In the genomic region with DNA sequence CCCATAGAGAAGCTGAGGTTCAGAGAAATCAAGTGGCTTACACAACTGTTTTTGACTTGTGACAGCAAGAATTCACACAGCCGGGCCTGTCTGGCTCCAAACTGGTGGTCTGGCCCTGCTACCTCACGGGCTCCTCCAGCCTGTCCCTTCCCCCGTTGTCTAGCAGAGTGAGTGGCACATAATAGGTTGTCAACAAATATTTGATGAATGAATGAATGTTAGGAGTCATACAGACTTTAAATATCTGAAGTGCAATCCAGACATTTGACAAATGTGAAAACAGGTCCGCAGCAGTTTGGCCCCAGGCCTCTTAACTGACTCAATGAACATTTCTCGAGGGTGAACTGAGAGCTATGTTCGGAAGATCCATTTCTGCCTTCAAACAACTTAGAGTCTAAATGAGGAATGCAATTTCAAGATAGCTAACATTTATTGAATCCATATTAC, we compare ENCODE assay signal across 8 cellular contexts. TPM values are rescaled to one million over a fixed set of nuclear protein-coding genes. Genes with fewer than 3 reads are reported as not detected.
A peak's percentile ranks its signal among the peaks of the same experiment; 100 is the strongest.
DNase-seq lines count a peak whose midpoint lies in the region; ATAC-seq and TF ChIP-seq lines count a peak whose summit lies in the region.

No MANE protein-coding gene starts in this region.

- H3K36me3 Mint-ChIP-seq in Calu3 (ENCODE audit: insufficient read depth, unreplicated experiment) (peaks cover 43% of the 10 kb centered on the region), endothelial cell (ENCODE audit: low read depth, unreplicated experiment) (peaks cover 21% of the 10 kb centered on the region), progenitor cell of endocrine pancreas (ENCODE audit: insufficient read depth) (no peaks in the 10 kb centered on the region)

- H3K4me1 ChIP-seq in NT2/D1 (ENCODE audit: insufficient read depth, insufficient read length): peaks cover 11% of the 10 kb centered on the region

- no peaks in the 10 kb centered on the region for H3K9me3 ChIP-seq in NT2/D1 (ENCODE audit: insufficient read depth, low read length)

- no peak overlapping the region for H3K4me3 ChIP-seq in NT2/D1 (ENCODE audit: insufficient read length, low read depth)

- H3K27me3 Mint-ChIP-seq in Calu3 (ENCODE audit: unreplicated experiment): no peaks in the 10 kb centered on the region
- H3K27me3 Mint-ChIP-seq in endothelial cell (ENCODE audit: unreplicated experiment): peaks cover 28% of the 10 kb centered on the region
- peaks cover 57% of the 10 kb centered on the region for H3K27me3 Mint-ChIP-seq in progenitor cell of endocrine pancreas

- BruUV-seq in Calu3 (replicated peaks; lab: Mats Ljungman, UMichigan): no TSS peak

- ATAC-seq in HG03342 (IDR thresholded peaks at IDR 0.05; ENCODE audit: unreplicated experiment) (no peak), GM19395 (IDR thresholded peaks at IDR 0.05; ENCODE audit: unreplicated experiment) (no peak)

- peak overlapping the region; percentile 74 for H3K9ac ChIP-seq in NT2/D1 (ENCODE audit: insufficient read length, low read depth)

- H3K27me3 ChIP-seq in NT2/D1 (ENCODE audit: insufficient read depth, insufficient read length): peaks cover 24% of the 10 kb centered on the region

- H3K4me3 Mint-ChIP-seq in Calu3 (ENCODE audit: low read depth, unreplicated experiment) (peak overlapping the region; percentile 97), endothelial cell (ENCODE audit: unreplicated experiment) (peak overlapping the region; percentile 95), progenitor cell of endocrine pancreas (ENCODE audit: low read depth) (peak overlapping the region; percentile 72)

- H3K4me1 Mint-ChIP-seq in Calu3 (ENCODE audit: low read depth, unreplicated experiment) (peaks cover 30% of the 10 kb centered on the region), endothelial cell (ENCODE audit: unreplicated experiment) (peaks cover 45% of the 10 kb centered on the region), progenitor cell of endocrine pancreas (ENCODE audit: low read depth) (peaks cover 26% of the 10 kb centered on the region)

- peaks cover 32% of the 10 kb centered on the region for H3K36me3 ChIP-seq in NT2/D1 (ENCODE audit: insufficient read depth, insufficient read length, low read length)

- H3K27ac Mint-ChIP-seq in Calu3 (ENCODE audit: unreplicated experiment) (peak overlapping the region; percentile 77), endothelial cell (ENCODE audit: unreplicated experiment) (peak overlapping the region; percentile 90), progenitor cell of endocrine pancreas (no peak overlapping the region)

- no peak for DNase-seq in Calu3
- DNase-seq in NT2/D1 (ENCODE audit: low read depth, low spot score): no peak
- no peak for DNase-seq in endothelial cell (ENCODE audit: low spot score)
- no peak for DNase-seq in progenitor cell of endocrine pancreas (ENCODE audit: low spot score, unreplicated experiment)
- no peak for DNase-seq in NCI-H2081 treated with DMSO at 0.1 percent for 48 hours (lab: John Stamatoyannopoulos, UW)
- no peak for DNase-seq in stimulated activated CD4-positive, alpha-beta T cell treated with anti-CD3 and anti-CD28 coated beads, Interleukin-2, amount 100 ng/mL, for 24 hours

- H3K9me3 Mint-ChIP-seq in Calu3 (ENCODE audit: low read depth, unreplicated experiment): no peaks in the 10 kb centered on the region
- no peaks in the 10 kb centered on the region for H3K9me3 Mint-ChIP-seq in endothelial cell (ENCODE audit: unreplicated experiment)
- no peaks in the 10 kb centered on the region for H3K9me3 Mint-ChIP-seq in progenitor cell of endocrine pancreas (ENCODE audit: low read depth)

- CTCF ChIA-PET in Calu3 (lab: Charles Lee): interaction anchor here (0.6 to 1.3 kb wide), 2 partner anchors 34 to 826 kb away, joined by 3 read pairs; no protein-coding TSS in a partner anchor

- TF ChIP-seq CTCF in Calu3 (IDR thresholded peaks at IDR 0.05; ENCODE audit: unreplicated experiment): no peak
- TF ChIP-seq CTCF in endothelial cell (IDR thresholded peaks at IDR 0.05; ENCODE audit: unreplicated experiment): no peak
- TF ChIP-seq CTCF in progenitor cell of endocrine pancreas (IDR thresholded peaks at IDR 0.05; ENCODE audit: unreplicated experiment): no peak

- intact Hi-C loops in Calu3 (cut with micrococcal nuclease; ENCODE audit: unreplicated experiment): loop anchor here (5.0 kb wide), 2 partner anchors 71 to 316 kb away; no protein-coding TSS in a partner anchor

RNA-seq across cellular contexts. Expression of a gene that starts 1.1 kb away (rescaled TPM):
- total RNA-seq in Calu3 (2022) (176 and 197 TPM in 2 replicates), endothelial cell (ENCODE audit: unreplicated experiment) (300 TPM), progenitor cell of endocrine pancreas (87.3 and 97.3 TPM in 2 replicates)

RNA-seq across cellular contexts. Expression of a gene that starts 7.1 kb away (rescaled TPM):
- total RNA-seq in Calu3 (2022): 1.3 and 2.2 TPM in 2 replicates
- total RNA-seq in endothelial cell (ENCODE audit: unreplicated experiment): 1.6 TPM
- total RNA-seq in progenitor cell of endocrine pancreas: 0.43 and 0.71 TPM in 2 replicates

RNA-seq across cellular contexts. Expression of a gene that starts 33.6 kb away (rescaled TPM):
- total RNA-seq in Calu3 (2022): 71.4 and 80.0 TPM in 2 replicates
- 43.5 TPM for total RNA-seq in endothelial cell (ENCODE audit: unreplicated experiment)
- 128 and 137 TPM in 2 replicates for total RNA-seq in progenitor cell of endocrine pancreas
